In genomic region chr10:96089670-96090462, GRCh38 we compare ENCODE assay signal across 1 cellular context.
A peak's percentile ranks its signal among the peaks of the same experiment; 100 is the strongest.
TF ChIP-seq lines count a peak whose summit lies in the region.

No MANE protein-coding gene starts in this region.

TF ChIP-seq in HepG2, 621 proteins besides CTCF, POLR2A, EP300 and RAD21 (continued from another document and continues in another):
- TF ChIP-seq HBP1 (CRISPR knock-in tag; IDR thresholded peaks at IDR 0.05; ENCODE audit: low read depth) = peak; percentile 58; the same call in 1 of the 2 replicates
- TF ChIP-seq SUZ12 (IDR thresholded peaks at IDR 0.05; ENCODE audit: low read depth, low read length) = no peak
- peak; percentile 87 for TF ChIP-seq FOXK1 (CRISPR knock-in tag; IDR thresholded peaks at IDR 0.05; ENCODE audit: borderline replicate concordance, low read depth)
- no peak; the same call in 1 of the 2 replicates for TF ChIP-seq FOXC1 (CRISPR knock-in tag; IDR thresholded peaks at IDR 0.05; ENCODE audit: borderline replicate concordance)
- TF ChIP-seq TRAFD1 (CRISPR knock-in tag; IDR thresholded peaks at IDR 0.05; ENCODE audit: borderline replicate concordance) = peak; percentile 45; the same call in 1 of the 2 replicates
- peak; percentile 84; the same call in 1 of the 2 replicates for TF ChIP-seq SAFB2 (CRISPR knock-in tag; IDR thresholded peaks at IDR 0.05; ENCODE audit: borderline replicate concordance, low read depth)
- peak; percentile 41; the same call in 1 of the 2 replicates for TF ChIP-seq ZNF782 (CRISPR knock-in tag; IDR thresholded peaks at IDR 0.05; ENCODE audit: borderline replicate concordance)
- TF ChIP-seq ATF1 (CRISPR knock-in tag; IDR thresholded peaks at IDR 0.05) = peak; percentile 96
- TF ChIP-seq POGZ (CRISPR knock-in tag; IDR thresholded peaks at IDR 0.05) = peak; percentile 100
- TF ChIP-seq NFYC (CRISPR knock-in tag; IDR thresholded peaks at IDR 0.05) = peak; percentile 45; the same call in 1 of the 2 replicates
- peak; percentile 45; the same call in 1 of the 2 replicates for TF ChIP-seq MIER3 (CRISPR knock-in tag; IDR thresholded peaks at IDR 0.05; ENCODE audit: borderline replicate concordance)
- peak; percentile 78 for TF ChIP-seq MAZ (IDR thresholded peaks at IDR 0.05; ENCODE audit: borderline replicate concordance, low read depth, low read length)
- TF ChIP-seq MAZ (CRISPR knock-in tag; IDR thresholded peaks at IDR 0.05; ENCODE audit: low read depth) = peak; percentile 78
- peak; percentile 78; the same call in 1 of the 2 replicates for TF ChIP-seq MAF1 (CRISPR knock-in tag; IDR thresholded peaks at IDR 0.05; ENCODE audit: borderline replicate concordance)
- no peak; the same call in 1 of the 2 replicates for TF ChIP-seq AFF4 (CRISPR knock-in tag; IDR thresholded peaks at IDR 0.05)
- no peak for TF ChIP-seq FLYWCH1 (CRISPR knock-in tag; IDR thresholded peaks at IDR 0.05)
- no peak for TF ChIP-seq GPN1 (CRISPR knock-in tag; IDR thresholded peaks at IDR 0.05; ENCODE audit: borderline replicate concordance)
- TF ChIP-seq MLLT10 (CRISPR knock-in tag; IDR thresholded peaks at IDR 0.05) = no peak
- peak; percentile 85; the same call in 1 of the 2 replicates for TF ChIP-seq ZSCAN29 (CRISPR knock-in tag; conservative IDR thresholded peaks at IDR 0.05)
- TF ChIP-seq ZNF629 (CRISPR knock-in tag; conservative IDR thresholded peaks at IDR 0.05) = no peak
- no peak for TF ChIP-seq ZNF253 (CRISPR knock-in tag; IDR thresholded peaks at IDR 0.05; ENCODE audit: borderline replicate concordance)
- TF ChIP-seq RARG (CRISPR knock-in tag; IDR thresholded peaks at IDR 0.05; ENCODE audit: low read depth) = no peak
- TF ChIP-seq IKZF4 (CRISPR knock-in tag; IDR thresholded peaks at IDR 0.05; ENCODE audit: borderline replicate concordance, low read depth, not compliant biosample characterization) = no peak
- peak; percentile 88 for TF ChIP-seq RBM22 (optimal IDR thresholded peaks at IDR 0.05; ENCODE audit: low read length)
- TF ChIP-seq SP2 (CRISPR knock-in tag; IDR thresholded peaks at IDR 0.05) = no peak
- no peak for TF ChIP-seq TBL1XR1 (IDR thresholded peaks at IDR 0.05; ENCODE audit: borderline replicate concordance, low read length, partially characterized antibody)
- no peak for TF ChIP-seq ZNF225 (CRISPR knock-in tag; IDR thresholded peaks at IDR 0.05)
- TF ChIP-seq NR2C2 (CRISPR knock-in tag; IDR thresholded peaks at IDR 0.05; ENCODE audit: borderline replicate concordance) = peak; percentile 83
- peak; percentile 80 for TF ChIP-seq ZNF331 (CRISPR knock-in tag; IDR thresholded peaks at IDR 0.05)
- TF ChIP-seq SAP130 (CRISPR knock-in tag; IDR thresholded peaks at IDR 0.05; ENCODE audit: low read depth) = peak; percentile 92
- no peak for TF ChIP-seq GLMP (CRISPR knock-in tag; IDR thresholded peaks at IDR 0.05; ENCODE audit: borderline replicate concordance)
- no peak for TF ChIP-seq MZF1 (CRISPR knock-in tag; IDR thresholded peaks at IDR 0.05; ENCODE audit: borderline replicate concordance)
- no peak for TF ChIP-seq DBP (CRISPR knock-in tag; IDR thresholded peaks at IDR 0.05; ENCODE audit: not compliant biosample characterization)
- no peak for TF ChIP-seq ZNF513 (CRISPR knock-in tag; conservative IDR thresholded peaks at IDR 0.05)
- TF ChIP-seq SMAD1 (CRISPR knock-in tag; IDR thresholded peaks at IDR 0.05; ENCODE audit: borderline replicate concordance, low read depth) = peak; percentile 59; the same call in 1 of the 2 replicates
- no peak for TF ChIP-seq ZNF512B (CRISPR knock-in tag; IDR thresholded peaks at IDR 0.05; ENCODE audit: borderline replicate concordance)
- 0 out of 2 replicates have a peak, but pooled peaks have one; percentile 9 for TF ChIP-seq ZNF510 (CRISPR knock-in tag; IDR thresholded peaks at IDR 0.05; ENCODE audit: low read depth)
- TF ChIP-seq YY1 (IDR thresholded peaks at IDR 0.05; ENCODE audit: insufficient read depth, insufficient replicate concordance, low read depth, low read length) = peak; percentile 95
- TF ChIP-seq TSC22D2 (CRISPR knock-in tag; IDR thresholded peaks at IDR 0.05; ENCODE audit: borderline replicate concordance) = peak; percentile 51; the same call in 1 of the 2 replicates
- TF ChIP-seq PLRG1 (conservative IDR thresholded peaks at IDR 0.05) = no peak
- TF ChIP-seq MED1 (CRISPR knock-in tag; IDR thresholded peaks at IDR 0.05) = peak; percentile 80
- TF ChIP-seq ZNF605 (CRISPR knock-in tag; IDR thresholded peaks at IDR 0.05) = peak; percentile 97
- TF ChIP-seq IKZF1 (IDR thresholded peaks at IDR 0.05) = no peak
- no peak for TF ChIP-seq ARID3A (IDR thresholded peaks at IDR 0.05; ENCODE audit: low read depth, low read length)
- TF ChIP-seq ZBTB4 (CRISPR knock-in tag; IDR thresholded peaks at IDR 0.05; ENCODE audit: borderline replicate concordance) = peak; percentile 70; the same call in 1 of the 2 replicates
- no peak for TF ChIP-seq ZFP62 (CRISPR knock-in tag; IDR thresholded peaks at IDR 0.05)
